ENCODE assay signal across 12 cellular contexts in the genomic region with DNA sequence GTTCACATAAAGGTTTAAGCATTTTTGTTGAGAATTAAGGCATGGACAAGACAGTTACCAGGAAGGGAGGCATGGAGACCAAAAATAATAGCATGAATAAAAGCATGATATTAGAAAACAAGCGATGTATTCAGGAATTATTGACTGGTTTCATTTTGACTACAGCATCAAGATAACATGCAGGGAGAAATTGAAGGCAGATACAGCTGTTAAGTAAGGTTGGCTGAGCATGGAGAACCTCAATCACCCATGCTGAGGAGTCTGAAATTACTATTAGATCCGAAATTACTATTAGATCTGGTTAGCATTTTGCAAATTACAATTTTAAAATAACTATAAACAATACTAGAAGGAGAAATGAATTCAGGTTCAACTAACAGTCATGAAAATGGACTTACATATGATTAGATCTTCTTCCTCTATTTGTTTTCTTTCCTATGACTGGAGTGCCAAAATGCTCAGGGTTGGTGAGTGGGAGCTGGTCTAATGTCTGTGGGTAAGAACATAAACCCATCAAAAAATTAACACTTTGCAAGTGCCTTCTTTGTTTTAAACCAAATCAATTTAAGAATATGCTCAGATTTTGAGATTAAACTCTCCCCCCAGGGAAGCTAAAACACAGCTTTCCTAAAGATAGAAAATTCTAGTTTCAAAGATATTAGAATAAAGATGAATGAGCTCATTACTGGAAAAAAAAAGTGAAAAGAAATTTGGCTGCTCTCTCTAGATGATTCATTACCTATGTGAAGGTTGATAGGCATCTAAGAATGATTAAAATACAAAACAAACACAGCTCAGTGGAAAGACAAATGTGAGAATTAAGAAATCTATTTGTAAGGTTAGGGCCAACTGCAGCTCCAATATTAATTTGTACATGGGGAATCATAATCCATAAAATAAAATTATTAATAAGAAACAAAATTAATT.
DNase-seq lines count a peak whose midpoint lies in the region; ATAC-seq and TF ChIP-seq lines count a peak whose summit lies in the region.
"Had no signal": no experiment of that assay in that cellular context is flagged by ENCODE, and none has a peak within 500 bp of the region (broad histone marks: within the 10 kb centered on the region; RNA-seq: fewer than 3 reads in every experiment).

No MANE protein-coding gene starts in this region.

- no peak overlapping the region for H3K4me3 Mint-ChIP-seq in stimulated activated naive CD8-positive, alpha-beta T cell treated with anti-CD3 and anti-CD28 coated beads, Interleukin-15, Interleukin-2, amounts not matched to agents 100 ng/mL and 50 ng/mL, for 24 hours
- no peak overlapping the region for H3K4me3 Mint-ChIP-seq in stimulated activated naive CD8-positive, alpha-beta T cell treated with anti-CD3 and anti-CD28 coated beads, Interleukin-15, amount 100 ng/mL, for 72 hours

- TF ChIP-seq CTCF in body of pancreas (IDR thresholded peaks at IDR 0.05): no peak

- H3K36me3 Mint-ChIP-seq in stimulated activated naive CD8-positive, alpha-beta T cell treated with anti-CD3 and anti-CD28 coated beads, Interleukin-15, Interleukin-2, amounts not matched to agents 100 ng/mL and 50 ng/mL, for 24 hours (ENCODE audit: low read depth): peaks cover 41% of the 10 kb centered on the region

- 23 to 37% methylated on average over 2 of the region's 2 CpGs for WGBS in body of pancreas, 2 donors

- 0 out of 2 replicates have a peak overlapping the region, but pooled peaks have one; percentile 15 for H3K27ac ChIP-seq in Karpas-422 (ENCODE audit: low read length)
- peak overlapping the region; percentile 6 to 54 (median 26) for H3K27ac ChIP-seq in body of pancreas
- H3K27ac ChIP-seq: esophagus squamous epithelium had no signal

- no peak for ATAC-seq in stimulated activated naive CD8-positive, alpha-beta T cell treated with anti-CD3 and anti-CD28 coated beads, Interleukin-15, amount 100 ng/mL, for 72 hours
- ATAC-seq in body of pancreas: no peak
- no peak for ATAC-seq in HG03280 (IDR thresholded peaks at IDR 0.05; ENCODE audit: unreplicated experiment)
- no peak for ATAC-seq in GM21723 (IDR thresholded peaks at IDR 0.05; ENCODE audit: unreplicated experiment)

- peak overlapping the region; percentile 71 for H3K27ac Mint-ChIP-seq in stimulated activated naive CD8-positive, alpha-beta T cell treated with anti-CD3 and anti-CD28 coated beads, Interleukin-15, Interleukin-2, amounts not matched to agents 100 ng/mL and 50 ng/mL, for 24 hours
- H3K27ac Mint-ChIP-seq in stimulated activated naive CD8-positive, alpha-beta T cell treated with anti-CD3 and anti-CD28 coated beads, Interleukin-15, amount 100 ng/mL, for 72 hours: peak overlapping the region in 1 of 2 donors; percentile 81

- no peak for DNase-seq in stimulated activated naive CD8-positive, alpha-beta T cell treated with anti-CD3 and anti-CD28 coated beads, Interleukin-15, amount 100 ng/mL, for 72 hours
- DNase-seq in Karpas-422: no peak
- DNase-seq in body of pancreas: no peak
- DNase-seq in NCI-H1105 treated with DMSO at 0.1 percent for 48 hours (lab: John Stamatoyannopoulos, UW): no peak
- no peak for DNase-seq in AG20443 (ENCODE audit: low spot score)
- DNase-seq: amygdala, esophagus squamous epithelium, GOT3, NCI-H1694 had no signal

- no peak overlapping the region for H3K9ac ChIP-seq in Karpas-422 (ENCODE audit: low read length)

- H3K4me1 ChIP-seq in Karpas-422 (ENCODE audit: low read length) (peaks cover 21% of the 10 kb centered on the region), body of pancreas (peaks cover 20% of the 10 kb centered on the region)

- peaks cover 34% of the 10 kb centered on the region for H3K4me1 Mint-ChIP-seq in stimulated activated naive CD8-positive, alpha-beta T cell treated with anti-CD3 and anti-CD28 coated beads, Interleukin-15, Interleukin-2, amounts not matched to agents 100 ng/mL and 50 ng/mL, for 24 hours (ENCODE audit: low read depth)
- peaks cover 32% of the 10 kb centered on the region for H3K4me1 Mint-ChIP-seq in stimulated activated naive CD8-positive, alpha-beta T cell treated with anti-CD3 and anti-CD28 coated beads, Interleukin-15, amount 100 ng/mL, for 72 hours

- no peaks in the 10 kb centered on the region for H3K9me2 ChIP-seq in Karpas-422 (replicated peaks; ENCODE audit: insufficient read depth, low read length)

- H3K79me2 ChIP-seq in Karpas-422 (ENCODE audit: low read length): peaks cover 72% of the 10 kb centered on the region

- intact Hi-C loops in body of pancreas (cut with DNase I): no loop called here

- H3K36me3 ChIP-seq in Karpas-422 (ENCODE audit: insufficient read depth, low read length) (peaks cover 27% of the 10 kb centered on the region; the same call in 1 of the 2 replicates), body of pancreas (replicated peaks in 1 of 2; ENCODE audit: insufficient read depth in 1 of 2, low read depth in 2 of 2) (no peaks in the 10 kb centered on the region)

- H2AFZ ChIP-seq in Karpas-422 (ENCODE audit: low read length): no peak overlapping the region

- no peaks in the 10 kb centered on the region for H4K20me1 ChIP-seq in Karpas-422 (ENCODE audit: insufficient read depth, low read depth, low read length)

- no peaks in the 10 kb centered on the region for H3K27me3 Mint-ChIP-seq in stimulated activated naive CD8-positive, alpha-beta T cell treated with anti-CD3 and anti-CD28 coated beads, Interleukin-15, Interleukin-2, amounts not matched to agents 100 ng/mL and 50 ng/mL, for 24 hours
- H3K27me3 Mint-ChIP-seq in stimulated activated naive CD8-positive, alpha-beta T cell treated with anti-CD3 and anti-CD28 coated beads, Interleukin-15, amount 100 ng/mL, for 72 hours: no peaks in the 10 kb centered on the region

- H3K9me3 Mint-ChIP-seq in stimulated activated naive CD8-positive, alpha-beta T cell treated with anti-CD3 and anti-CD28 coated beads, Interleukin-15, Interleukin-2, amounts not matched to agents 100 ng/mL and 50 ng/mL, for 24 hours: no peaks in the 10 kb centered on the region
- H3K9me3 Mint-ChIP-seq in stimulated activated naive CD8-positive, alpha-beta T cell treated with anti-CD3 and anti-CD28 coated beads, Interleukin-15, amount 100 ng/mL, for 72 hours: no peaks in the 10 kb centered on the region

- H3K4me3 ChIP-seq in Karpas-422 (ENCODE audit: low read length): no peak overlapping the region
- H3K4me3 ChIP-seq in body of pancreas: no peak overlapping the region
- H3K4me3 ChIP-seq: esophagus squamous epithelium had no signal

- H3K27me3 ChIP-seq in Karpas-422 (ENCODE audit: low read length) (no peaks in the 10 kb centered on the region), body of pancreas (no peaks in the 10 kb centered on the region)
- H3K27me3 ChIP-seq: esophagus squamous epithelium had no signal

- no peaks in the 10 kb centered on the region for H3K9me3 ChIP-seq in Karpas-422 (ENCODE audit: low read length)
- H3K9me3 ChIP-seq in body of pancreas: no peaks in the 10 kb centered on the region
- H3K9me3 ChIP-seq: esophagus squamous epithelium had no signal

- no peak overlapping the region for H3K4me2 ChIP-seq in Karpas-422 (ENCODE audit: low read depth, low read length, poor library complexity, severe bottlenecking)

- TF ChIP-seq POLR2A in body of pancreas (IDR thresholded peaks at IDR 0.05): no peak
